Comparison of ENCODE assay signal across 9 cellular contexts in the genomic region with DNA sequence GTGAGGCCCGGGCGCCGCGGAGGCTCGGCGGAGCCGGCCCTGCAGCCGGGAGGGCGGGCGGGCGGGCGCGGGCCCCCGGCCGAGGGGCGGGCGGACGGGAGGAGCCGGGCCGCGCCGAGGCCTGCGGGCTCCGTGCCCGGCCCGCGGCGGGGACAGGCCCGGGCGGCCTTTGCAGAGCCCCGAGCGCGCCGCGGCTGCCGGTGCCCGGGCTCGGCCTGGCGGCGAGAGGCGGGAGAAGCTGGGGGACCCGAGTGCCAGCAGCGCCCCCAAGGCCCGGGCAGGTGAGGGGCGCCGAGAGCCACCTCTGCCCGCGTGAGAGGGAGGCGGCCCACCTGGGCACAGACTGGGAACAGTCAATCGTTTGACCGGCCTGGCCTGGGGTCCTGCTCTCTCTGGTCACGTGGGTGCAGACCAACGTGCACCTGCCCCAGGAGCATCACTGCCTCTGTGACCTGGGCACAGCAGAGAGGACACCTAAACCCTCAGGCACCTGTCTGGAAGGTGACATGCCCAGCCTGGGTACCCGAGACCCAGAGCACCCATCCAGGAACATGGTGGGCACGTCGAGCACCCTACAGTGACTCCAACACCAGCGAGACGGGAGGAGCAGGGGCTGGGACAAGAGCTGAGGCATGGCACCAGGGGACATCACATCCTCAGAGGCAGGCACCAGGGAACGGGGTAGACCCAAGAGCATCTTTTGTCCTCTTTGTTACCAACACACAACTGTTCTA. TPM values are rescaled to one million over a fixed set of nuclear protein-coding genes. Genes with fewer than 3 reads are reported as not detected.
DNase-seq lines count a peak whose midpoint lies in the region; ATAC-seq and TF ChIP-seq lines count a peak whose summit lies in the region.
"Had no signal": no experiment of that assay in that cellular context is flagged by ENCODE, and none has a peak within 500 bp of the region (broad histone marks: within the 10 kb centered on the region; RNA-seq: fewer than 3 reads in every experiment).

No MANE protein-coding gene starts in this region.

- H3K27ac ChIP-seq in esophagus (ENCODE audit: low read depth in 2 of 2, low read length in 1 of 2) = peak overlapping the region; percentile 78 to 83
- H3K27ac ChIP-seq: epithelial cell of prostate had no signal

- H3K4me3 ChIP-seq in esophagus (ENCODE audit: low read depth in 1 of 2, low read length in 2 of 2) = peak overlapping the region; percentile 67

- DNase-seq in 8988T (peak; percentile 71), HFFc6 (no peak), T1000 (lab: John Stamatoyannopoulos, UW) (no peak), cerebellar nuclear complex (lab: John Stamatoyannopoulos, UW) (no peak), occipital lobe (lab: John Stamatoyannopoulos, UW) (no peak)
- DNase-seq in activated CD8-positive, alpha-beta T cell treated with anti-CD3 and anti-CD28 coated beads for 36 hours = peak; percentile 34
- DNase-seq in naive thymus-derived CD8-positive, alpha-beta T cell = peak; percentile 21 to 67 (median 42)

- no peaks in the 10 kb centered on the region for H3K9me3 ChIP-seq in esophagus (ENCODE audit: control insufficient read depth in 2 of 2, insufficient read depth in 1 of 2, low read depth in 1 of 2, low read length in 1 of 2)

- peaks cover 12% of the 10 kb centered on the region for H3K9me3 Mint-ChIP-seq in HFFc6
- H3K9me3 Mint-ChIP-seq in activated CD8-positive, alpha-beta T cell treated with anti-CD3 and anti-CD28 coated beads for 36 hours = peaks cover 7% of the 10 kb centered on the region
- H3K9me3 Mint-ChIP-seq in naive thymus-derived CD8-positive, alpha-beta T cell = peaks cover 0 to 6% (median 0%) of the 10 kb centered on the region in 9 donors

- POLR2A ChIA-PET in activated CD8-positive, alpha-beta T cell treated with anti-CD3 and anti-CD28 coated beads for 36 hours (lab: Charles Lee) = interaction anchor here (1.0 to 3.2 kb wide), 4 partner anchors 9 to 70 kb away, joined by 3 to 16 read pairs (median 4); no protein-coding TSS in a partner anchor
- POLR2A ChIA-PET in naive thymus-derived CD8-positive, alpha-beta T cell (lab: Charles Lee) = interaction anchor here (0.6 to 4.1 kb wide), 11 partner anchors 9 to 144 kb away, joined by 3 to 31 read pairs (median 5); no protein-coding TSS in a partner anchor

- peak overlapping the region; percentile 79 for H3K4me3 Mint-ChIP-seq in HFFc6
- peak overlapping the region; percentile 66 for H3K4me3 Mint-ChIP-seq in activated CD8-positive, alpha-beta T cell treated with anti-CD3 and anti-CD28 coated beads for 36 hours
- peak overlapping the region; percentile 76 to 91 (median 85) for H3K4me3 Mint-ChIP-seq in naive thymus-derived CD8-positive, alpha-beta T cell

- intact Hi-C loops in activated CD8-positive, alpha-beta T cell treated with anti-CD3 and anti-CD28 coated beads for 36 hours (cut with micrococcal nuclease) = loop anchor here (5.0 kb wide), 1 partner anchor 70 kb away; no protein-coding TSS in a partner anchor

- TF ChIP-seq CTCF in HFFc6 (IDR thresholded peaks at IDR 0.05) = 0 out of 2 replicates have a peak, but pooled peaks have one; percentile 8
- no peak for TF ChIP-seq CTCF in activated CD8-positive, alpha-beta T cell treated with anti-CD3 and anti-CD28 coated beads for 36 hours (IDR thresholded peaks at IDR 0.05)

- H3K27me3 Mint-ChIP-seq in HFFc6 (ENCODE audit: insufficient read depth) = peaks cover 7% of the 10 kb centered on the region; the same call in 1 of the 2 replicates
- no peaks in the 10 kb centered on the region for H3K27me3 Mint-ChIP-seq in activated CD8-positive, alpha-beta T cell treated with anti-CD3 and anti-CD28 coated beads for 36 hours
- H3K27me3 Mint-ChIP-seq in naive thymus-derived CD8-positive, alpha-beta T cell = no peaks in the 10 kb centered on the region

- H3K4me1 ChIP-seq in esophagus (ENCODE audit: control insufficient read depth in 2 of 2, insufficient read depth in 2 of 2, low read length in 1 of 2) = peaks cover 0 to 6% of the 10 kb centered on the region in 2 donors

- H3K27ac Mint-ChIP-seq in HFFc6 = peak overlapping the region; percentile 57; the same call in 1 of the 2 replicates
- H3K27ac Mint-ChIP-seq in activated CD8-positive, alpha-beta T cell treated with anti-CD3 and anti-CD28 coated beads for 36 hours = peak overlapping the region; percentile 70
- peak overlapping the region; percentile 66 to 97 (median 94) for H3K27ac Mint-ChIP-seq in naive thymus-derived CD8-positive, alpha-beta T cell

- no peaks in the 10 kb centered on the region for H3K27me3 ChIP-seq in esophagus (ENCODE audit: control insufficient read depth in 1 of 2, insufficient read depth in 2 of 2, low read length in 2 of 2)

- 3 to 6% methylated on average over 38 to 59 of the region's 59 CpGs for WGBS in esophagus, 2 donors

- ATAC-seq in activated CD8-positive, alpha-beta T cell treated with anti-CD3 and anti-CD28 coated beads for 36 hours = peak; percentile 28
- ATAC-seq in naive thymus-derived CD8-positive, alpha-beta T cell = peak; percentile 57 to 62

- CTCF ChIA-PET in activated CD8-positive, alpha-beta T cell treated with anti-CD3 and anti-CD28 coated beads for 36 hours (lab: Charles Lee) = interaction anchor here (1.1 to 4.1 kb wide), 8 partner anchors 9 to 164 kb away, joined by 3 to 23 read pairs (median 8); no protein-coding TSS in a partner anchor

- H3K36me3 ChIP-seq in esophagus (ENCODE audit: control insufficient read depth in 2 of 2, insufficient read depth in 2 of 2, low read length in 1 of 2) = no peaks in the 10 kb centered on the region

- peaks cover 8% of the 10 kb centered on the region for H3K4me1 Mint-ChIP-seq in HFFc6 (ENCODE audit: low read depth)
- H3K4me1 Mint-ChIP-seq in activated CD8-positive, alpha-beta T cell treated with anti-CD3 and anti-CD28 coated beads for 36 hours (ENCODE audit: low read depth) = peaks cover 48% of the 10 kb centered on the region
- H3K4me1 Mint-ChIP-seq in naive thymus-derived CD8-positive, alpha-beta T cell = peaks cover 34 to 59% (median 52%) of the 10 kb centered on the region in 4 donors

- H3K36me3 Mint-ChIP-seq in HFFc6 (ENCODE audit: low read depth) = peaks cover 17% of the 10 kb centered on the region
- H3K36me3 Mint-ChIP-seq in activated CD8-positive, alpha-beta T cell treated with anti-CD3 and anti-CD28 coated beads for 36 hours (ENCODE audit: low read depth) = peaks cover 3% of the 10 kb centered on the region
- H3K36me3 Mint-ChIP-seq in naive thymus-derived CD8-positive, alpha-beta T cell = peaks cover 0 to 5% (median 0%) of the 10 kb centered on the region in 3 donors

RNA-seq across cellular contexts. Expression of a gene that starts 0.6 kb away (rescaled TPM):
- 1 to 10 TPM; 4.4 to 8.3 (median 6.7) TPM for total RNA-seq in HFFc6 (2021; fragmentation: NEBNext Ultra II Directional; extraction: Animal tissue kit (Norgen Biotek cat#: 25700))
- total RNA-seq in activated CD8-positive, alpha-beta T cell treated with anti-CD3 and anti-CD28 coated beads for 36 hours = 1 to 10 TPM; 6.4 to 6.6 TPM
- 1 to 10 TPM; 2.1 to 2.4 TPM for polyA plus RNA-seq in esophagus
- 10 to 100 TPM; 26.9 to 28.6 TPM for total RNA-seq in naive thymus-derived CD8-positive, alpha-beta T cell
- 10 to 100 TPM in 1 of 3 donors, 1 to 10 TPM in 2; 7.2 to 12.5 (median 8.0) TPM for polyA plus RNA-seq in naive thymus-derived CD8-positive, alpha-beta T cell
- 28.7 TPM for total RNA-seq in occipital lobe

Comparison
In these comparisons a context has a peak if more than half of its experiments do, and no peak if none do; other contexts are left out.
1. DNase-seq: peak in 8988T (single experiment), activated CD8-positive, alpha-beta T cell treated with anti-CD3 and anti-CD28 coated beads for 36 hours (single experiment) and naive thymus-derived CD8-positive, alpha-beta T cell (10 of 10); none in HFFc6 (single experiment), T1000 (single experiment), cerebellar nuclear complex (0 of 2) and occipital lobe (single experiment).
2. Peak in every context shown above with its lines, with median percentiles within 50 percentile points of each other: H3K27ac Mint-ChIP-seq and H3K4me3 Mint-ChIP-seq.